8 cellular contexts compared by ENCODE assay signal in the genomic region with DNA sequence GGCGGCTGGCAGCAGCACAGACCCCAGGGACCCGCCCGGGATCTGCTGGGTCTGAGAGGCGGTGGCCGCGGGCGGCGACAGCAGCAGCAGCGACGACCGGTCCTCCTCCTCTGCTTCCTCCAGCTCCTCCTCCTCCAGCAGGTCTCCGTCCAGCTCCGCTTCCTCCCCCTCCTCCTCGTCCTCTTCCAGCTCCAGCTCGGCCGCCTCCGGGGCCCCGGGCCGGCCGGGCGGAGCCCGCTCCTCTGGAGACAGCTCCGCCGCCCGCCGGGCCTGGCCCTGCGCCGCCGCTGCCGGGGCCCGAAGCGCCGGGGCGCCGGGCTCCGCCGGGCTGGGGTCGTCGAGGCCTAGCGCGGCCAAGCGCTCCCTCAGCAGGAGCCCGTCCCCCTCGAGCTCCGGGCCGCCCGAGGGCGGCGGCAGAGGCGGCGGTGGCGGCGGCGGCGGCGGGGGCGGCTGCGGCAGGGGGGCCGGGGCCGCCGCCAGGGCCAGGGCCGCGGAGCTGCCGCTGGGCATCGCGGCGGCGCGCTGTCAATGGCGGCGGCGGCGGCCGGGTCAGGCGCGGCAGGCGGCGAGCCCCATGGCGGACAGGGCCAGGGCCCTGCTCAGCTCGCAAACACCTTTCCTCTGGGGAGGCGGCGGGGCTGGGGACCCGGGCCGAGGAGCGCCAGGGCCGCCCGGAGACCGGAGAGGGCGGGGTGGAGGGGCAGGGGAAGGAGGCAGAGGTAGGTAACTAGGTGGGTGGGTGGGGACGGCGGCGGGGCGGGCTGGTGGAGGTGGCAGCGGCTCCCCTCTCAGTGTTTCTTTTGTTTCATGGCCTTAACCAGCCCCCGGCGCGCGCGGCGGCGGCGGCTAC. TPM values are rescaled to one million over a fixed set of nuclear protein-coding genes. Genes with fewer than 3 reads are reported as not detected.
DNase-seq lines count a peak whose midpoint lies in the region; ATAC-seq and TF ChIP-seq lines count a peak whose summit lies in the region.

No MANE protein-coding gene starts in this region.

- no peaks in the 10 kb centered on the region for H3K36me3 ChIP-seq in colonic mucosa

- no peak for TF ChIP-seq CTCF in colonic mucosa (IDR thresholded peaks at IDR 0.05)

- H3K4me3 ChIP-seq in colonic mucosa, result peak overlapping the region; percentile 87

- ATAC-seq in GM19467 (IDR thresholded peaks at IDR 0.05; ENCODE audit: unreplicated experiment), result peak; percentile 13

- H3K4me1 ChIP-seq in colonic mucosa, result peaks cover 3% of the 10 kb centered on the region

- intact Hi-C loops in colonic mucosa (cut with DNase I), result no loop called here

- H3K9me3 Mint-ChIP-seq in T-helper 2 cell treated with Interferon-gamma antibody and Interleukin-4, amounts not matched to agents 5 μg/mL and 100 μg/mL, for 36 hours, result no peaks in the 10 kb centered on the region

- H3K27ac Mint-ChIP-seq in T-helper 2 cell treated with Interferon-gamma antibody and Interleukin-4, amounts not matched to agents 5 μg/mL and 100 μg/mL, for 36 hours, result peak overlapping the region; percentile 97

- H3K27ac ChIP-seq in colonic mucosa, result peak overlapping the region; percentile 89

- no peaks in the 10 kb centered on the region for H3K9me3 ChIP-seq in colonic mucosa

- peaks cover 23% of the 10 kb centered on the region for H3K36me3 Mint-ChIP-seq in T-helper 2 cell treated with Interferon-gamma antibody and Interleukin-4, amounts not matched to agents 5 μg/mL and 100 μg/mL, for 36 hours (ENCODE audit: low read depth)

- no peaks in the 10 kb centered on the region for H3K27me3 ChIP-seq in colonic mucosa

- peak; percentile 71 for DNase-seq in D341Med (ENCODE audit: low spot score)
- DNase-seq in HUDEP-2 (lab: John Stamatoyannopoulos, UW; ENCODE audit: unreplicated experiment in 76 of 76), result peak in 41 of 76 experiments; percentile 1 to 54 (median 30)
- peak; percentile 40 for DNase-seq in T-helper 2 cell treated with Interferon-gamma antibody and Interleukin-4, amounts not matched to agents 5 μg/mL and 100 μg/mL, for 36 hours (ENCODE audit: low spot score)
- DNase-seq in colonic mucosa, result peak; percentile 44
- peak; percentile 82 for DNase-seq in left kidney (ENCODE audit: low read depth, low spot score)
- peak; percentile 32 for DNase-seq in stimulated activated CD8-positive, alpha-beta memory T cell treated with anti-CD3 and anti-CD28 coated beads, Interleukin-12 subunit alpha, Interleukin-12 subunit beta, amount 100 ng/mL, for 4 hours (ENCODE audit: low read depth)
- no peak for DNase-seq in NCI-H774 (lab: John Stamatoyannopoulos, UW)

- H3K4me1 Mint-ChIP-seq in T-helper 2 cell treated with Interferon-gamma antibody and Interleukin-4, amounts not matched to agents 5 μg/mL and 100 μg/mL, for 36 hours (ENCODE audit: low read depth), result peaks cover 32% of the 10 kb centered on the region

- H3K27me3 Mint-ChIP-seq in T-helper 2 cell treated with Interferon-gamma antibody and Interleukin-4, amounts not matched to agents 5 μg/mL and 100 μg/mL, for 36 hours (ENCODE audit: low read depth), result no peaks in the 10 kb centered on the region

- H3K9ac ChIP-seq in colonic mucosa (ENCODE audit: low read depth in 2 of 2, low read length in 2 of 2), result peak overlapping the region; percentile 96 to 97

- peak overlapping the region; percentile 95 for H3K4me3 Mint-ChIP-seq in T-helper 2 cell treated with Interferon-gamma antibody and Interleukin-4, amounts not matched to agents 5 μg/mL and 100 μg/mL, for 36 hours

RNA-seq across cellular contexts. Expression of gene MEX3C, which starts 0.4 kb away (rescaled TPM):
- 10 to 100 TPM; 21.3 to 36.7 TPM for total RNA-seq in colonic mucosa
